In the genomic region with DNA sequence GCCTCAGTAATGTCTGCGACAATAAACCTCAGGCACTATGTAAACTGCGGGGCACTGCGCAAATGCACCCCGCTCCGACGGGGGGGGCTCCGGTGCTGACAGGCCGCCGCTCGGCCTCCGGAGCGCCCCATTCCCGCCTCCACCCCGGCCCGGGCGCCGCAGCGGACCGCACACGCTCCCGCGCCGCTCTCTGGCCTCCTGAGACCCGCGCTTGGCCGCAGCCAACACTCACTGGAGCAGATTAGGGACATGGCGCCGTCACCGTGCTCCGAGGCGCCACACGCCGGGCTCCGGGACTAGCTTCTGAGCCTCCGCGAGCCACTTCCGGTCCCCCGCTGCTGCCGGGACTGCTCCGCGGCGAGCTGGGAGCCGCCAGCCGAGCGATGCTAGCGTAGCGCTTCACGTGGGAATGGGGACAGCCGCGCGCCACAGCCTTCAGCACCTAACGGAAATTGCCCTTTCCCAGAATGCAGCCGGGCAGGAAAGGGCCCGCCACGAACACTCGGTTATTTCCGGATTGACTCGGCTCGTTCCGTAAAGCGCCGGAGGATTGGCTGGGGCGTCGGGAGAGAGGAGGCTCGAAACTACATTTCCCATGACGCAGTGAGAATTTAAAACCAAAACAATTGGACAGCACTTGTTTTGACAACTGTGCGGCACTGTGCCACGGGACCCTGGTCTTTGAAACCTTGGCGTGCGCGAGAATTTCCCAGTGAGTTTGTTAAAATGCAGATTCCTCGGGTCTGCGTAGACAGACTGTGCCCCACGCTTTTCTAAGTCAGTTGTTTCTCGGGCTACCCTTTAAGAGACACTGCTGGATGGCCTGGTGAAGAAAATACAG, we compare ENCODE assay signal across 8 cellular contexts. TPM values are rescaled to one million over a fixed set of nuclear protein-coding genes. Genes with fewer than 3 reads are reported as not detected.
DNase-seq lines count a peak whose midpoint lies in the region; ATAC-seq, FAIRE-seq and TF ChIP-seq lines count a peak whose summit lies in the region.

Gene PRPF19, minus strand, starts transcription at position 454 of the 841 bp plus-strand sequence. Its CDS starts 203 bp downstream, at position 251.

- no peaks in the 10 kb centered on the region for H3K27me3 ChIP-seq in esophagus squamous epithelium

- H3K4me3 Mint-ChIP-seq in activated T-cell treated with anti-CD3 and anti-CD28 coated beads, Interleukin-2, amount 50 U/mL, for 72 hours: peak within 1 kb of the TSS; percentile 92 to 95
- peak within 1 kb of the TSS; percentile 91 to 98 (median 95) for H3K4me3 Mint-ChIP-seq in naive B cell
- peak within 1 kb of the TSS; percentile 92 for H3K4me3 Mint-ChIP-seq in stimulated activated memory B cell treated with anti-CD40 and anti-IgM and Interleukin-4, amounts not matched to agents 10 μg/mL and 1 μg/mL and 100 μg/mL, for 72 hours

- H3K9me3 ChIP-seq in KOPT-K1 (ENCODE audit: insufficient read depth, low read length, poor library complexity, severe bottlenecking) (no peaks in the 10 kb centered on the region), esophagus squamous epithelium (no peaks in the 10 kb centered on the region)

- peak; percentile 97 for DNase-seq in DMS53 treated with DMSO at 0.1 percent for 48 hours (lab: John Stamatoyannopoulos, UW; ENCODE audit: unreplicated experiment)
- DNase-seq in RCC 7860 (ENCODE audit: low spot score): peak; percentile 88
- peak; percentile 98 to 99 for DNase-seq in activated T-cell treated with anti-CD3 and anti-CD28 coated beads, Interleukin-2, amount 50 U/mL, for 72 hours
- DNase-seq in esophagus squamous epithelium (lab: John Stamatoyannopoulos, UW): peak; percentile 60
- DNase-seq in naive B cell: peak; percentile 98

- peak in 3 of 4 donors; percentile 27 to 82 (median 60) for TF ChIP-seq POLR2A in esophagus squamous epithelium (IDR thresholded peaks at IDR 0.05)

- peaks cover 59% of the 10 kb centered on the region for H3K4me1 Mint-ChIP-seq in activated T-cell treated with anti-CD3 and anti-CD28 coated beads, Interleukin-2, amount 50 U/mL, for 72 hours (ENCODE audit: low read depth)
- peaks cover 62 to 76% (median 76%) of the 10 kb centered on the region in 3 donors for H3K4me1 Mint-ChIP-seq in naive B cell
- H3K4me1 Mint-ChIP-seq in stimulated activated memory B cell treated with anti-CD40 and anti-IgM and Interleukin-4, amounts not matched to agents 10 μg/mL and 1 μg/mL and 100 μg/mL, for 72 hours: peaks cover 74% of the 10 kb centered on the region

- H3K4me3 ChIP-seq in esophagus squamous epithelium: peak within 1 kb of the TSS; percentile 77 to 98 (median 88)

- peaks cover 2 to 9% of the 10 kb centered on the region in 2 donors for H3K9me3 Mint-ChIP-seq in activated T-cell treated with anti-CD3 and anti-CD28 coated beads, Interleukin-2, amount 50 U/mL, for 72 hours
- H3K9me3 Mint-ChIP-seq in naive B cell: peaks cover 0 to 2% (median 0%) of the 10 kb centered on the region in 7 donors
- peaks cover 11% of the 10 kb centered on the region for H3K9me3 Mint-ChIP-seq in stimulated activated memory B cell treated with anti-CD40 and anti-IgM and Interleukin-4, amounts not matched to agents 10 μg/mL and 1 μg/mL and 100 μg/mL, for 72 hours

- peak; percentile 83 for FAIRE-seq in RCC 7860 (lab: Jason Lieb, UNC)

- no peak for TF ChIP-seq CTCF in esophagus squamous epithelium (IDR thresholded peaks at IDR 0.05)

- peak within 1 kb of the TSS; percentile 85 for H3K27ac ChIP-seq in KOPT-K1 (ENCODE audit: low read depth, low read length, poor library complexity, severe bottlenecking)
- peak within 1 kb of the TSS; percentile 95 to 97 (median 96) for H3K27ac ChIP-seq in esophagus squamous epithelium

- intact Hi-C loops in esophagus squamous epithelium (cut with DNase I): no loop called here

- ATAC-seq in GM21786 (IDR thresholded peaks at IDR 0.05; ENCODE audit: unreplicated experiment) (peak; percentile 62), naive B cell (ENCODE audit: low read depth in 2 of 2) (peak; percentile 86)
- ATAC-seq in activated T-cell treated with anti-CD3 and anti-CD28 coated beads, Interleukin-2, amount 50 U/mL, for 72 hours (replicated peaks in 1 of 2): peak; percentile 92 to 93
- peak; percentile 92 for ATAC-seq in stimulated activated memory B cell treated with anti-CD40 and anti-IgM and Interleukin-4, amounts not matched to agents 10 μg/mL and 1 μg/mL and 100 μg/mL, for 72 hours

- H3K36me3 ChIP-seq in KOPT-K1 (ENCODE audit: insufficient read depth, low read length): peaks cover 34% of the 10 kb centered on the region
- peaks cover 13 to 26% (median 16%) of the 10 kb centered on the region in 3 donors for H3K36me3 ChIP-seq in esophagus squamous epithelium

- H3K27me3 Mint-ChIP-seq in activated T-cell treated with anti-CD3 and anti-CD28 coated beads, Interleukin-2, amount 50 U/mL, for 72 hours (ENCODE audit: low read depth): no peaks in the 10 kb centered on the region
- H3K27me3 Mint-ChIP-seq in naive B cell: no peaks in the 10 kb centered on the region
- H3K27me3 Mint-ChIP-seq in stimulated activated memory B cell treated with anti-CD40 and anti-IgM and Interleukin-4, amounts not matched to agents 10 μg/mL and 1 μg/mL and 100 μg/mL, for 72 hours: no peaks in the 10 kb centered on the region

- WGBS in esophagus squamous epithelium, 2 donors: 0 to 1% methylated on average over 8 to 19 of the region's 75 CpGs

- H3K27ac Mint-ChIP-seq in activated T-cell treated with anti-CD3 and anti-CD28 coated beads, Interleukin-2, amount 50 U/mL, for 72 hours: peak within 1 kb of the TSS; percentile 96
- H3K27ac Mint-ChIP-seq in naive B cell: peak within 1 kb of the TSS; percentile 91 to 99 (median 97)
- H3K27ac Mint-ChIP-seq in stimulated activated memory B cell treated with anti-CD40 and anti-IgM and Interleukin-4, amounts not matched to agents 10 μg/mL and 1 μg/mL and 100 μg/mL, for 72 hours: peak within 1 kb of the TSS; percentile 95

- H3K36me3 Mint-ChIP-seq in activated T-cell treated with anti-CD3 and anti-CD28 coated beads, Interleukin-2, amount 50 U/mL, for 72 hours (ENCODE audit: insufficient read depth in 2 of 2): peaks cover 7 to 11% of the 10 kb centered on the region in 2 donors
- H3K36me3 Mint-ChIP-seq in naive B cell: peaks cover 4 to 7% of the 10 kb centered on the region in 2 donors
- H3K36me3 Mint-ChIP-seq in stimulated activated memory B cell treated with anti-CD40 and anti-IgM and Interleukin-4, amounts not matched to agents 10 μg/mL and 1 μg/mL and 100 μg/mL, for 72 hours: peaks cover 39% of the 10 kb centered on the region

- H3K4me1 ChIP-seq in esophagus squamous epithelium: peaks cover 12 to 41% (median 21%) of the 10 kb centered on the region in 3 donors

RNA-seq across cellular contexts. Expression of gene PRPF19, which starts in this region (rescaled TPM):
- total RNA-seq in activated T-cell treated with anti-CD3 and anti-CD28 coated beads, Interleukin-2, amount 50 U/mL, for 72 hours: 100 to 1,000 TPM; 139 to 175 TPM
- total RNA-seq in esophagus squamous epithelium: 10 to 100 TPM; 65.0 to 90.2 (median 84.1) TPM
- 10 to 100 TPM in 5 of 6 donors, 1 to 10 TPM in 1; 5.6 to 19.3 (median 15.6) TPM for polyA plus RNA-seq in naive B cell (ENCODE audit: low read depth in 6 of 6)

Comparison
In these comparisons a context has a peak if more than half of its experiments do, and no peak if none do; other contexts are left out.
1. Peak in every context shown above with its lines: DNase-seq, ATAC-seq, H3K4me3 ChIP-seq and H3K27ac ChIP-seq.